8 cellular contexts compared by ENCODE assay signal in genomic region chr2:74399785-74400184, GRCh38. TPM values are rescaled to one million over a fixed set of nuclear protein-coding genes. Genes with fewer than 3 reads are reported as not detected.
DNase-seq lines count a peak whose midpoint lies in the region; ATAC-seq and TF ChIP-seq lines count a peak whose summit lies in the region.

No MANE protein-coding gene starts in this region.

- DNase-seq in Calu3 (no peak), HCT116 (ENCODE audit: low read depth, low spot score) (peak; percentile 51), SK-N-SH (peak; percentile 54), foreskin fibroblast (peak in 1 of 2 donors; percentile 67), DMS153 treated with DMSO at 0.1 percent for 48 hours (lab: John Stamatoyannopoulos, UW; ENCODE audit: unreplicated experiment) (no peak), T-helper 9 cell (no peak)

- BruUV-seq in Calu3 (replicated peaks; lab: Mats Ljungman, UMichigan) (no TSS peak), HCT116 (replicated peaks; lab: Mats Ljungman, UMichigan) (no TSS peak)

- H3K36me3 ChIP-seq in HCT116 (ENCODE audit: control insufficient read depth in 1 of 2, insufficient read depth in 2 of 2, low read length in 2 of 2): no peaks in the 10 kb centered on the region
- H3K36me3 ChIP-seq in SK-N-SH (replicated peaks in 1 of 2; ENCODE audit: control insufficient read depth in 1 of 2, insufficient read depth in 2 of 2, low read length in 1 of 2): no peaks in the 10 kb centered on the region

- H3K9me2 ChIP-seq in HCT116 (ENCODE audit: insufficient read depth) (no peaks in the 10 kb centered on the region), SK-N-SH (no peaks in the 10 kb centered on the region)

- H3K36me3 Mint-ChIP-seq in Calu3 (ENCODE audit: insufficient read depth, unreplicated experiment): no peaks in the 10 kb centered on the region

- H3F3A ChIP-seq in SK-N-SH (replicated peaks; ENCODE audit: insufficient read depth): no peaks in the 10 kb centered on the region

- no peaks in the 10 kb centered on the region for H4K20me1 ChIP-seq in HCT116 (ENCODE audit: insufficient read depth)
- H4K20me1 ChIP-seq in SK-N-SH (ENCODE audit: insufficient read depth): no peaks in the 10 kb centered on the region

- ATAC-seq in HCT116 (peak; percentile 92), HG03354 (IDR thresholded peaks at IDR 0.05; ENCODE audit: poor library complexity, severe bottlenecking, unreplicated experiment) (no peak), HG02759 (IDR thresholded peaks at IDR 0.05; ENCODE audit: unreplicated experiment) (no peak)

- intact Hi-C loops in Calu3 (cut with micrococcal nuclease; ENCODE audit: unreplicated experiment) (no loop called here), HCT116 (cut with micrococcal nuclease) (loop anchor here (5.0 kb wide), 1 partner anchor 147 kb away; no protein-coding TSS in a partner anchor)

- no peak overlapping the region for H3K27ac Mint-ChIP-seq in Calu3 (ENCODE audit: unreplicated experiment)

- no peaks in the 10 kb centered on the region for H3K79me2 ChIP-seq in HCT116 (ENCODE audit: insufficient read depth, low read length)
- no peaks in the 10 kb centered on the region for H3K79me2 ChIP-seq in SK-N-SH (ENCODE audit: insufficient read depth)

- TF ChIP-seq RAD21 in HCT116 (IDR thresholded peaks at IDR 0.05; ENCODE audit: low read depth) (peak; percentile 69), SK-N-SH (IDR thresholded peaks at IDR 0.05; ENCODE audit: low read length) (peak; percentile 58)

- no peaks in the 10 kb centered on the region for H3K27me3 Mint-ChIP-seq in Calu3 (ENCODE audit: unreplicated experiment)

- TF ChIP-seq POLR2A in HCT116 (IDR thresholded peaks at IDR 0.05; ENCODE audit: borderline replicate concordance, extremely low read depth, insufficient read depth, insufficient read length): no peak

- no peak overlapping the region for H3K9ac ChIP-seq in HCT116 (ENCODE audit: low read length)
- no peak overlapping the region for H3K9ac ChIP-seq in SK-N-SH

- H2AFZ ChIP-seq in HCT116 (ENCODE audit: low read depth, low read length, poor library complexity, severe bottlenecking): peak overlapping the region; percentile 96
- H2AFZ ChIP-seq in SK-N-SH (ENCODE audit: low read depth): peak overlapping the region; percentile 69

- 0 out of 2 replicates have a peak overlapping the region, but pooled peaks have one; percentile 11 for H3K4me2 ChIP-seq in HCT116 (ENCODE audit: low read length)
- H3K4me2 ChIP-seq in SK-N-SH: no peak overlapping the region

- CTCF ChIA-PET in Calu3 (lab: Charles Lee) (interaction anchor here (1.0 kb wide), 1 partner anchor 43 kb away, joined by 3 read pairs; no protein-coding TSS in a partner anchor), HCT116 (lab: Charles Lee) (interaction anchor here (1.3 to 1.4 kb wide), 2 partner anchors 9 to 576 kb away, joined by 4 to 7 read pairs; no protein-coding TSS in a partner anchor), SK-N-SH (lab: Yijun Ruan, JAX) (interaction anchor here (0.7 to 3.2 kb wide), 9 partner anchors 8 to 576 kb away, joined by 3 to 18 read pairs (median 4); partner anchors contain the start of gene WBP1)

- no peaks in the 10 kb centered on the region for H3K27me3 ChIP-seq in HCT116 (ENCODE audit: insufficient read depth, low read length)
- no peaks in the 10 kb centered on the region for H3K27me3 ChIP-seq in SK-N-SH (ENCODE audit: insufficient read depth)

- H3K27ac ChIP-seq in HCT116 (ENCODE audit: low read depth, low read length) (no peak overlapping the region), SK-N-SH (ENCODE audit: low read depth in 2 of 2, low read length in 1 of 2) (no peak overlapping the region)

- TF ChIP-seq EP300 in SK-N-SH (IDR thresholded peaks at IDR 0.05; ENCODE audit: borderline replicate concordance in 1 of 2, low read depth in 1 of 2, low read length in 1 of 2): no peak

- H3K4me1 Mint-ChIP-seq in Calu3 (ENCODE audit: low read depth, unreplicated experiment): no peaks in the 10 kb centered on the region

- no peaks in the 10 kb centered on the region for H3K9me3 Mint-ChIP-seq in Calu3 (ENCODE audit: low read depth, unreplicated experiment)

- H3K4me3 ChIP-seq in HCT116 (replicated peaks in 1 of 2; ENCODE audit: low read depth in 1 of 2, low read length in 2 of 2): no peak overlapping the region
- H3K4me3 ChIP-seq in SK-N-SH (ENCODE audit: low read depth in 2 of 2, low read length in 1 of 2): no peak overlapping the region
- no peak overlapping the region for H3K4me3 ChIP-seq in foreskin fibroblast (ENCODE audit: low read depth in 1 of 2, low read length in 2 of 2)

- H3K4me3 Mint-ChIP-seq in Calu3 (ENCODE audit: low read depth, unreplicated experiment): no peak overlapping the region

- H3K4me1 ChIP-seq in HCT116 (ENCODE audit: control insufficient read depth in 1 of 2, insufficient read depth in 2 of 2, low read length in 2 of 2): peaks cover 0 to 5% of the 10 kb centered on the region in 2 experiments; a peak in 1 of 4 replicates
- no peaks in the 10 kb centered on the region for H3K4me1 ChIP-seq in SK-N-SH (ENCODE audit: control insufficient read depth in 1 of 2, insufficient read depth in 2 of 2, low read depth in 1 of 2, low read length in 1 of 2)

- peak; percentile 50 for TF ChIP-seq CTCF in Calu3 (IDR thresholded peaks at IDR 0.05; ENCODE audit: unreplicated experiment)
- peak; percentile 63 to 72 (median 72) for TF ChIP-seq CTCF in HCT116 (IDR thresholded peaks at IDR 0.05 in 2 of 3, conservative IDR thresholded peaks at IDR 0.05 in 1 of 3; ENCODE audit: borderline replicate concordance in 1 of 3, insufficient read depth in 1 of 3, low read depth in 2 of 3, low read length in 2 of 3)
- TF ChIP-seq CTCF in SK-N-SH (IDR thresholded peaks at IDR 0.05): peak; percentile 61
- TF ChIP-seq CTCF in foreskin fibroblast (IDR thresholded peaks at IDR 0.05; ENCODE audit: low read depth, low read length): peak; percentile 34

- H3K9me3 ChIP-seq in HCT116 (ENCODE audit: control insufficient read depth in 1 of 2, insufficient read depth in 1 of 2, low read depth in 1 of 2, low read length in 2 of 2) (no peaks in the 10 kb centered on the region), SK-N-SH (no peaks in the 10 kb centered on the region)

- RAD21 ChIA-PET in HCT116 (lab: Charles Lee; ENCODE audit: low non-redundant PET in 1 of 2, low total read pairs in 2 of 2, uncharacterized antibody in 2 of 2, unreplicated experiment in 2 of 2): no interaction called here

- POLR2A ChIA-PET in HCT116 (lab: Charles Lee): no interaction called here
- POLR2A ChIA-PET in SK-N-SH (lab: Yijun Ruan, JAX): no interaction called here

TF ChIP-seq in HCT116, 20 proteins besides CTCF, POLR2A, EP300 and RAD21 (continues in another document):
- no peak for TF ChIP-seq SIN3A (IDR thresholded peaks at IDR 0.05; ENCODE audit: low read depth)

TF ChIP-seq in SK-N-SH, 30 proteins besides CTCF, POLR2A, EP300 and RAD21:
- no peak for TF ChIP-seq JUND (IDR thresholded peaks at IDR 0.05)
- no peak for TF ChIP-seq MEF2A (IDR thresholded peaks at IDR 0.05; ENCODE audit: borderline replicate concordance, low read depth)
- peak; percentile 28; the same call in 1 of the 2 replicates for TF ChIP-seq SMC3 (IDR thresholded peaks at IDR 0.05; ENCODE audit: low read depth, low read length)
TF ChIP-seq in SK-N-SH: peak in this region for 1.

RNA-seq across cellular contexts. Expression of gene DCTN1, which starts 19.7 kb away (rescaled TPM):
- total RNA-seq in Calu3 (2022): 113 and 129 TPM in 2 replicates
- 129 TPM for total RNA-seq in HCT116 (2021; ENCODE audit: unreplicated experiment)
- 128 and 153 TPM in 2 replicates for polyA plus RNA-seq in HCT116 (2012)
- polyA plus RNA-seq in SK-N-SH (2012; rRNA removed): 88.9 and 91.1 TPM in 2 replicates
- 56.4 and 68.3 TPM in 2 replicates for polyA plus RNA-seq in SK-N-SH (2012; cell fraction: cytosol; rRNA removed)
- 117 and 122 TPM in 2 replicates for polyA plus RNA-seq in SK-N-SH (2012; cell fraction: nucleus; rRNA removed)

RNA-seq across cellular contexts. Expression of gene C2orf81, which starts 21.6 kb away (rescaled TPM):
- 4.0 and 5.7 TPM in 2 replicates for total RNA-seq in Calu3 (2022)
- total RNA-seq in HCT116 (2021; ENCODE audit: unreplicated experiment): 6.5 TPM
- polyA plus RNA-seq in HCT116 (2012): 2.7 and 3.4 TPM in 2 replicates
- 1.2 and 2.5 TPM in 2 replicates for polyA plus RNA-seq in SK-N-SH (2012; rRNA removed)
- 0.85 and 2.1 TPM in 2 replicates for polyA plus RNA-seq in SK-N-SH (2012; cell fraction: cytosol; rRNA removed)
- polyA plus RNA-seq in SK-N-SH (2012; cell fraction: nucleus; rRNA removed): 3.4 and 4.9 TPM in 2 replicates

RNA-seq across cellular contexts. Expression of gene WDR54, which starts 21.7 kb away (rescaled TPM):
- 30.5 and 32.3 TPM in 2 replicates for total RNA-seq in Calu3 (2022)
- 54.9 TPM for total RNA-seq in HCT116 (2021; ENCODE audit: unreplicated experiment)
- polyA plus RNA-seq in HCT116 (2012): 133 and 138 TPM in 2 replicates
- polyA plus RNA-seq in SK-N-SH (2012; rRNA removed): 50.7 and 61.6 TPM in 2 replicates
- 26.2 and 39.5 TPM in 2 replicates for polyA plus RNA-seq in SK-N-SH (2012; cell fraction: cytosol; rRNA removed)
- 54.2 and 62.7 TPM in 2 replicates for polyA plus RNA-seq in SK-N-SH (2012; cell fraction: nucleus; rRNA removed)

RNA-seq across cellular contexts. Expression of gene RTKN, which starts 42.0 kb away (rescaled TPM):
- total RNA-seq in Calu3 (2022): 97.6 and 103 TPM in 2 replicates
- total RNA-seq in HCT116 (2021; ENCODE audit: unreplicated experiment): 94.0 TPM
- polyA plus RNA-seq in HCT116 (2012): 50.7 and 61.0 TPM in 2 replicates
- 22.6 and 23.4 TPM in 2 replicates for polyA plus RNA-seq in SK-N-SH (2012; rRNA removed)
- polyA plus RNA-seq in SK-N-SH (2012; cell fraction: cytosol; rRNA removed): 8.6 and 13.1 TPM in 2 replicates
- 80.0 and 93.6 TPM in 2 replicates for polyA plus RNA-seq in SK-N-SH (2012; cell fraction: nucleus; rRNA removed)

RNA-seq across cellular contexts. Expression of gene INO80B, which starts 55.1 kb away (rescaled TPM):
- 41.7 and 42.1 TPM in 2 replicates for total RNA-seq in Calu3 (2022)
- total RNA-seq in HCT116 (2021; ENCODE audit: unreplicated experiment): 24.0 TPM
- 14.3 and 14.7 TPM in 2 replicates for polyA plus RNA-seq in HCT116 (2012)
- polyA plus RNA-seq in SK-N-SH (2012; rRNA removed): 41.7 and 48.4 TPM in 2 replicates
- polyA plus RNA-seq in SK-N-SH (2012; cell fraction: cytosol; rRNA removed): 20.6 and 28.3 TPM in 2 replicates
- polyA plus RNA-seq in SK-N-SH (2012; cell fraction: nucleus; rRNA removed): 259 and 308 TPM in 2 replicates

Comparison
In these comparisons a context has a peak if more than half of its experiments do, and no peak if none do; other contexts are left out.
1. DNase-seq: peak in HCT116 (single experiment) and SK-N-SH (single experiment); none in Calu3 (single experiment), DMS153 treated with DMSO at 0.1 percent for 48 hours (single experiment) and T-helper 9 cell (single experiment).
2. Peak in every context shown above with its lines, with median percentiles within 50 percentile points of each other: CTCF ChIP-seq.